In genomic region chr7:148253629-148254028, GRCh38 we compare ENCODE assay signal across 13 cellular contexts.
DNase-seq lines count a peak whose midpoint lies in the region; ATAC-seq and TF ChIP-seq lines count a peak whose summit lies in the region.
"Had no signal": no experiment of that assay in that cellular context is flagged by ENCODE, and none has a peak within 500 bp of the region (broad histone marks: within the 10 kb centered on the region; RNA-seq: fewer than 3 reads in every experiment).

No MANE protein-coding gene starts in this region.

- H3K27ac Mint-ChIP-seq in mesothelial cell of epicardium: no peak overlapping the region
- H3K27ac Mint-ChIP-seq: activated CD4-positive, alpha-beta memory T cell treated with anti-CD3 and anti-CD28 coated beads, Interleukin-2, amount 10 ng/mL, durations not matched to agents 7 days and 5 days; activated T-helper 2 cell treated with anti-CD3 and anti-CD28 coated beads, Interferon-gamma antibody, Interleukin-2, Interleukin-4, amounts not matched to agents 10 μg/mL and 5 μg/mL and 100 μg/mL, durations not matched to agents 14 hours and 24 hours and 36 hours; T-helper 17 cell had no signal

- no peaks in the 10 kb centered on the region for H3K36me3 Mint-ChIP-seq in mesothelial cell of epicardium

- DNase-seq in NCI-H1105 treated with DMSO at 0.1 percent for 48 hours (lab: John Stamatoyannopoulos, UW) (no peak), MV-4-11 (lab: John Stamatoyannopoulos, UW) (no peak), mesothelial cell of epicardium (ENCODE audit: low spot score in 2 of 2, unreplicated experiment in 2 of 2) (no peak), T1000 (lab: John Stamatoyannopoulos, UW) (no peak)
- DNase-seq: activated CD4-positive, alpha-beta memory T cell treated with anti-CD3 and anti-CD28 coated beads, Interleukin-2, amount 10 ng/mL, durations not matched to agents 7 days and 5 days; mesendoderm; stimulated activated CD4-positive, alpha-beta T cell treated with anti-CD3 and anti-CD28 coated beads, Interleukin-12 subunit alpha, Interleukin-12 subunit beta, amount 100 ng/mL, for 4 hours; T-helper 17 cell had no signal

- peak; percentile 91 for ATAC-seq in GM18499 (IDR thresholded peaks at IDR 0.05; ENCODE audit: insufficient read depth, unreplicated experiment)
- peak; percentile 82 for ATAC-seq in GM19463 (IDR thresholded peaks at IDR 0.05; ENCODE audit: unreplicated experiment)
- peak; percentile 95 for ATAC-seq in HG02852 (IDR thresholded peaks at IDR 0.05; ENCODE audit: unreplicated experiment)
- ATAC-seq in HG03442 (IDR thresholded peaks at IDR 0.05; ENCODE audit: unreplicated experiment): peak; percentile 96
- ATAC-seq: T-helper 17 cell had no signal

- H3K4me3 Mint-ChIP-seq in mesothelial cell of epicardium: no peak overlapping the region
- H3K4me3 Mint-ChIP-seq: activated CD4-positive, alpha-beta memory T cell treated with anti-CD3 and anti-CD28 coated beads, Interleukin-2, amount 10 ng/mL, durations not matched to agents 7 days and 5 days; T-helper 17 cell had no signal

- H3K27me3 Mint-ChIP-seq in mesothelial cell of epicardium (ENCODE audit: low read depth): no peaks in the 10 kb centered on the region
- H3K27me3 Mint-ChIP-seq: activated CD4-positive, alpha-beta memory T cell treated with anti-CD3 and anti-CD28 coated beads, Interleukin-2, amount 10 ng/mL, durations not matched to agents 7 days and 5 days had no signal

- H3K4me1 Mint-ChIP-seq in mesothelial cell of epicardium: no peaks in the 10 kb centered on the region
- H3K4me1 Mint-ChIP-seq: activated CD4-positive, alpha-beta memory T cell treated with anti-CD3 and anti-CD28 coated beads, Interleukin-2, amount 10 ng/mL, durations not matched to agents 7 days and 5 days; T-helper 17 cell had no signal

- H3K9me3 Mint-ChIP-seq in mesothelial cell of epicardium: peaks cover 35% of the 10 kb centered on the region

- no peak for TF ChIP-seq CTCF in mesothelial cell of epicardium (IDR thresholded peaks at IDR 0.05; ENCODE audit: unreplicated experiment)
